In genomic region chr2:96760986-96761832, GRCh38 we compare ENCODE assay signal across 8 cellular contexts. TPM values are rescaled to one million over a fixed set of nuclear protein-coding genes. Genes with fewer than 3 reads are reported as not detected.
DNase-seq lines count a peak whose midpoint lies in the region; ATAC-seq and TF ChIP-seq lines count a peak whose summit lies in the region.

No MANE protein-coding gene starts in this region.

- no peaks in the 10 kb centered on the region for H3K36me3 Mint-ChIP-seq in activated T-cell treated with anti-CD3 and anti-CD28 coated beads, Interleukin-2, amount 50 U/mL, for 4 hours (ENCODE audit: insufficient read depth)

- H3K27ac ChIP-seq in cardiac muscle cell (no peak overlapping the region), rectal smooth muscle tissue (ENCODE audit: low read depth, low read length) (peak overlapping the region; percentile 65)

- H3K4me1 Mint-ChIP-seq in activated T-cell treated with anti-CD3 and anti-CD28 coated beads, Interleukin-2, amount 50 U/mL, for 4 hours (ENCODE audit: low read depth), result peaks cover 47% of the 10 kb centered on the region

- H3K9ac ChIP-seq in rectal smooth muscle tissue (ENCODE audit: low read length), result peak overlapping the region; percentile 90

- peak; percentile 36 for DNase-seq in AG20443 (ENCODE audit: low spot score)
- DNase-seq in activated T-cell treated with anti-CD3 and anti-CD28 coated beads, Interleukin-2, amount 50 U/mL, for 4 hours, result peak; percentile 67
- peak in 1 of 2 donors; percentile 41 for DNase-seq in cardiac muscle cell (ENCODE audit: low read depth in 1 of 2, low spot score in 1 of 2)
- DNase-seq in mesenteric fat pad (ENCODE audit: low spot score), result no peak
- no peak for DNase-seq in DMS79 (lab: John Stamatoyannopoulos, UW)

- H3K4me3 Mint-ChIP-seq in activated T-cell treated with anti-CD3 and anti-CD28 coated beads, Interleukin-2, amount 50 U/mL, for 4 hours, result peak overlapping the region; percentile 65

- no peaks in the 10 kb centered on the region for H3K27me3 Mint-ChIP-seq in activated T-cell treated with anti-CD3 and anti-CD28 coated beads, Interleukin-2, amount 50 U/mL, for 4 hours (ENCODE audit: low read depth)

- TF ChIP-seq CTCF in cardiac muscle cell (IDR thresholded peaks at IDR 0.05; ENCODE audit: low read depth, low read length), result peak; percentile 36

- no peaks in the 10 kb centered on the region for H3K9me3 ChIP-seq in cardiac muscle cell (ENCODE audit: low read depth)

- no peaks in the 10 kb centered on the region for H3K9me3 Mint-ChIP-seq in activated T-cell treated with anti-CD3 and anti-CD28 coated beads, Interleukin-2, amount 50 U/mL, for 4 hours

- ATAC-seq in GM18511 (IDR thresholded peaks at IDR 0.05; ENCODE audit: unreplicated experiment), result peak; percentile 17
- ATAC-seq in HG03460 (IDR thresholded peaks at IDR 0.05; ENCODE audit: unreplicated experiment), result peak; percentile 19
- ATAC-seq in activated T-cell treated with anti-CD3 and anti-CD28 coated beads, Interleukin-2, amount 50 U/mL, for 4 hours, result peak; percentile 75 to 78

- no peaks in the 10 kb centered on the region for H3K27me3 ChIP-seq in cardiac muscle cell
- H3K27me3 ChIP-seq in rectal smooth muscle tissue (ENCODE audit: control insufficient read depth, insufficient read depth, low read length), result no peaks in the 10 kb centered on the region

- H3K4me3 ChIP-seq in cardiac muscle cell (peak overlapping the region; percentile 36), rectal smooth muscle tissue (ENCODE audit: low read length) (peak overlapping the region; percentile 98)

- H3K4me1 ChIP-seq in cardiac muscle cell (ENCODE audit: low read depth) (peaks cover 30% of the 10 kb centered on the region), rectal smooth muscle tissue (ENCODE audit: control insufficient read depth, insufficient read depth, low read length) (peaks cover 13% of the 10 kb centered on the region)

- H3K36me3 ChIP-seq in cardiac muscle cell (no peaks in the 10 kb centered on the region), rectal smooth muscle tissue (ENCODE audit: control insufficient read depth, insufficient read depth, low read length) (no peaks in the 10 kb centered on the region)

RNA-seq across cellular contexts. Expression of gene CNNM4, which starts 0.5 kb away (rescaled TPM):
- 1 to 10 TPM; 6.3 to 6.9 (median 6.4) TPM for total RNA-seq in activated T-cell treated with anti-CD3 and anti-CD28 coated beads, Interleukin-2, amount 50 U/mL, for 4 hours
- total RNA-seq in cardiac muscle cell (14.9 and 18.8 TPM in 2 replicates), mesenteric fat pad (3.7 TPM)
- polyA plus RNA-seq in cardiac muscle cell, result 10.2 and 15.5 TPM in 2 replicates

RNA-seq across cellular contexts. Expression of gene LMAN2L, which starts 21.3 kb away (rescaled TPM):
- total RNA-seq in activated T-cell treated with anti-CD3 and anti-CD28 coated beads, Interleukin-2, amount 50 U/mL, for 4 hours, result 1 to 10 TPM; 7.0 to 9.1 (median 8.6) TPM
- total RNA-seq in cardiac muscle cell, result 28.8 and 34.7 TPM in 2 replicates
- 51.4 and 64.3 TPM in 2 replicates for polyA plus RNA-seq in cardiac muscle cell
- total RNA-seq in mesenteric fat pad, result 10.2 TPM

RNA-seq across cellular contexts. Expression of gene CNNM3, which starts 54.9 kb away (rescaled TPM):
- 10 to 100 TPM; 22.8 to 26.1 (median 24.4) TPM for total RNA-seq in activated T-cell treated with anti-CD3 and anti-CD28 coated beads, Interleukin-2, amount 50 U/mL, for 4 hours
- 15.2 and 18.9 TPM in 2 replicates for total RNA-seq in cardiac muscle cell
- 37.6 and 46.6 TPM in 2 replicates for polyA plus RNA-seq in cardiac muscle cell
- total RNA-seq in mesenteric fat pad, result 9.0 TPM

Comparison
In these comparisons a context has a peak if more than half of its experiments do, and no peak if none do; other contexts are left out.
1. DNase-seq: peak in AG20443 (single experiment) and activated T-cell treated with anti-CD3 and anti-CD28 coated beads, Interleukin-2, amount 50 U/mL, for 4 hours (single experiment); none in mesenteric fat pad (single experiment) and DMS79 (single experiment).
2. ATAC-seq: peak in every context shown above with its lines; median percentile 76 in activated T-cell treated with anti-CD3 and anti-CD28 coated beads, Interleukin-2, amount 50 U/mL, for 4 hours; 19 in HG03460; 17 in GM18511.